15 cellular contexts compared by ENCODE assay signal in the genomic region with DNA sequence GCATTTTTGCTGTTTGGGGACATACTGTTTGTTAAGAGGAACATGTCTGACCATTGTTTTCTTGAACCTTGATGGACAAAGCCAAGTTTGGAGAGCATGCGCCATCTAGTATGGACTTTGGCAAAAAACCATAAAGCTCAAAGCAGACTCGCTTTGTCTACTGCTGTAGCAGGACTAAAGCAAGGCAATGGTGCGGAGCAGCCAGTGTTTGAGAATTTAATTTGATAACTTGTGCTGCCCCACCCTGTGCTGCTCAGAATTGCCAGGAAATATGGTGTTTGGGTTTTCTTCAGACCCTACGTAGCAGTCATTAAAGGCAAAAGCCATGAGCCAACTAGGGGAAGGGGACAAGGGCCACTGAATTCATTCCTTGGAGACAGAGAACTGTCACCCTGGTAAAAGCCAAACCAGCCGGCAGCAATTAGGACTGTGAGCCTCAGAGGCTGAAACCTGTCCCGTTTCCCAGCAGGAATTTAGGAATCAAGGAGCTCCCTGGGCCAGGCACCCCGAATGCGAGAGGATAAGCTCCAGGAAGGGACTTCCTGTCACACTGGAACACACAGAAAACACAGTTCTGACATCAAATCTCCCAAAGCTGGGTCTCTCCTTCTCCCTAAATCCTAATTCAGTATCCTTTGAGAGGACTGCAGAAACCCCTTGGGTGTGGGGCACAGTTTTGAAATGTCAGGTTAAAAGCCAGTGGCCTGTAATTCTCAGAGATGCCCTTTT. TPM values are rescaled to one million over a fixed set of nuclear protein-coding genes. Genes with fewer than 3 reads are reported as not detected.
A peak's percentile ranks its signal among the peaks of the same experiment; 100 is the strongest.
DNase-seq lines count a peak whose midpoint lies in the region; ATAC-seq and TF ChIP-seq lines count a peak whose summit lies in the region.
"Had no signal": no experiment of that assay in that cellular context is flagged by ENCODE, and none has a peak within 500 bp of the region (broad histone marks: within the 10 kb centered on the region; RNA-seq: fewer than 3 reads in every experiment).

No MANE protein-coding gene starts in this region.

- H3K27me3 ChIP-seq in AG04450 (ENCODE audit: control insufficient read depth, insufficient read depth, low read length) (no peaks in the 10 kb centered on the region), left lung (no peaks in the 10 kb centered on the region), spleen (replicated peaks in 1 of 7) (no peaks in the 10 kb centered on the region)

- H3K36me3 ChIP-seq in left lung, result peaks cover 0 to 52% of the 10 kb centered on the region in 2 donors
- H3K36me3 ChIP-seq in spleen, result peaks cover 0 to 50% (median 32%) of the 10 kb centered on the region in 6 donors

- no peak for TF ChIP-seq POLR2A in spleen (IDR thresholded peaks at IDR 0.05)

- H3K9me3 ChIP-seq in AG04450 (ENCODE audit: control insufficient read depth, insufficient read depth, low read length) (no peaks in the 10 kb centered on the region), left lung (no peaks in the 10 kb centered on the region), spleen (no peaks in the 10 kb centered on the region)

- WGBS in spleen, 5 donors, result 77 to 96% (median 86%) methylated on average over 8 of the region's 8 CpGs

- POLR2A ChIA-PET in AG04450 (lab: Yijun Ruan, JAX), result interaction anchor here (1.2 kb wide), 1 partner anchor 8 kb away, joined by 3 read pairs; no protein-coding TSS in a partner anchor

- TF ChIP-seq CTCF in AG04450 (IDR thresholded peaks at IDR 0.05; ENCODE audit: low read depth, low read length) (no peak), left lung (IDR thresholded peaks at IDR 0.05) (no peak), spleen (IDR thresholded peaks at IDR 0.05 in 8 of 11, conservative IDR thresholded peaks at IDR 0.05 in 3 of 11) (no peak)

- CTCF ChIA-PET in AG04450 (lab: Charles Lee), result interaction anchor here (0.9 to 4.0 kb wide), 4 partner anchors 14 to 89 kb away, joined by 3 to 22 read pairs (median 7); no protein-coding TSS in a partner anchor

- ATAC-seq in left lung, result no peak
- ATAC-seq: HCT116; stimulated activated effector memory CD8-positive, alpha-beta T cell treated with anti-CD3 and anti-CD28 coated beads, Interleukin-12 subunit alpha, Interleukin-12 subunit beta, amount 100 ng/mL, for 72 hours had no signal

- intact Hi-C loops in left lung (cut with DNase I) (no loop called here), spleen (cut with DNase I; ENCODE audit: low total_unique reads) (no loop called here)

- H3K4me1 ChIP-seq in left lung (peaks cover 15 to 56% of the 10 kb centered on the region in 2 donors), spleen (peaks cover 0 to 39% (median 21%) of the 10 kb centered on the region in 6 donors)

- peak overlapping the region; percentile 21 for H3K27ac ChIP-seq in AG04450 (ENCODE audit: low read depth, low read length)
- H3K27ac ChIP-seq in left lung, result peak overlapping the region; percentile 53 to 73
- H3K27ac ChIP-seq in spleen, result peak overlapping the region in 6 of 8 donors; percentile 17 to 53 (median 44)

- no peak overlapping the region for H3K4me3 ChIP-seq in AG04450 (ENCODE audit: low read depth, low read length)
- H3K4me3 ChIP-seq in left lung, result no peak overlapping the region
- no peak overlapping the region for H3K4me3 ChIP-seq in spleen

- no peak for DNase-seq in AG04450 (ENCODE audit: low read depth, low spot score)
- peak; percentile 31 for DNase-seq in cerebellar cortex (ENCODE audit: low spot score)
- DNase-seq in left lung, result no peak
- peak; percentile 51 for DNase-seq in spleen
- DNase-seq in DMS114 treated with DMSO at 0.1 percent for 48 hours (lab: John Stamatoyannopoulos, UW; ENCODE audit: unreplicated experiment), result no peak
- no peak for DNase-seq in kidney glomerular epithelial cell (lab: John Stamatoyannopoulos, UW)
- no peak for DNase-seq in NCI-H446 (lab: John Stamatoyannopoulos, UW)
- DNase-seq in OCI-M2 (lab: John Stamatoyannopoulos, UW; ENCODE audit: unreplicated experiment), result no peak
- DNase-seq: activated T-cell treated with anti-CD3 and anti-CD28 coated beads, Interleukin-2, amount 50 U/mL, for 48 hours; amniotic stem cell; NCI-H187 treated with DMSO at 0.1 percent for 48 hours; retina; stimulated activated CD4-positive, alpha-beta T cell treated with anti-CD3 and anti-CD28 coated beads, Interleukin-4, amount 100 ng/mL, for 4 hours had no signal

RNA-seq across cellular contexts. Expression of gene AVIL, which starts 1.1 kb away (rescaled TPM):
- polyA plus RNA-seq in AG04450 (2011; rRNA removed) (3.5 and 4.7 TPM in 2 replicates), spleen (1 to 10 TPM; 2.0 to 3.2 (median 2.8) TPM)
- 2.7 and 4.4 TPM in 2 replicates for polyA minus RNA-seq in AG04450 (2011; rRNA and poly(A)+ RNA removed)
- total RNA-seq in left lung (10 to 100 TPM; 10.5 to 12.8 TPM), spleen (10 to 100 TPM in 1 of 7 donors, 1 to 10 TPM in 6; 4.8 to 18.6 (median 7.3) TPM)

RNA-seq across cellular contexts. Expression of gene CTDSP2, which starts 29.1 kb away (rescaled TPM):
- 292 and 305 TPM in 2 replicates for polyA plus RNA-seq in AG04450 (2011; rRNA removed)
- 367 and 414 TPM in 2 replicates for polyA minus RNA-seq in AG04450 (2011; rRNA and poly(A)+ RNA removed)
- total RNA-seq in left lung, result 100 to 1,000 TPM; 179 to 210 TPM
- 100 to 1,000 TPM; 140 to 203 (median 181) TPM for total RNA-seq in spleen
- polyA plus RNA-seq in spleen, result 10 to 100 TPM; 22.2 to 43.5 (median 23.8) TPM

RNA-seq across cellular contexts. Expression of gene TSFM, which starts 34.8 kb away (rescaled TPM):
- polyA plus RNA-seq in AG04450 (2011; rRNA removed), result 22.3 and 22.8 TPM in 2 replicates
- polyA minus RNA-seq in AG04450 (2011; rRNA and poly(A)+ RNA removed), result 6.1 and 7.0 TPM in 2 replicates
- 10 to 100 TPM; 25.6 to 26.2 TPM for total RNA-seq in left lung
- total RNA-seq in spleen, result 10 to 100 TPM; 13.2 to 29.8 (median 16.3) TPM
- 10 to 100 TPM; 20.7 to 38.2 (median 32.5) TPM for polyA plus RNA-seq in spleen

RNA-seq across cellular contexts. Expression of gene EEF1AKMT3, which starts 45.0 kb away (rescaled TPM):
- polyA plus RNA-seq in AG04450 (2011; rRNA removed) (6.8 and 7.6 TPM in 2 replicates), spleen (1 to 10 TPM; 1.2 to 1.6 (median 1.4) TPM)
- polyA minus RNA-seq in AG04450 (2011; rRNA and poly(A)+ RNA removed), result 6.7 and 8.3 TPM in 2 replicates
- total RNA-seq in left lung (1 to 10 TPM; 6.2 to 6.3 TPM), spleen (1 to 10 TPM; 3.0 to 9.5 (median 6.0) TPM)

RNA-seq across cellular contexts. Expression of gene METTL1, which starts 45.5 kb away (rescaled TPM):
- polyA plus RNA-seq in AG04450 (2011; rRNA removed) (20.1 and 23.5 TPM in 2 replicates), spleen (10 to 100 TPM; 15.8 to 20.7 (median 16.3) TPM)
- 22.8 and 26.3 TPM in 2 replicates for polyA minus RNA-seq in AG04450 (2011; rRNA and poly(A)+ RNA removed)
- total RNA-seq in left lung (10 to 100 TPM; 17.3 to 39.2 TPM), spleen (10 to 100 TPM in 3 of 7 donors, 1 to 10 TPM in 4; 4.9 to 22.0 (median 9.9) TPM)

Comparison
In these comparisons a context has a peak if more than half of its experiments do, and no peak if none do; other contexts are left out.
1. DNase-seq: peak in cerebellar cortex (single experiment) and spleen (single experiment); none in AG04450 (single experiment), left lung (0 of 2), DMS114 treated with DMSO at 0.1 percent for 48 hours (single experiment), kidney glomerular epithelial cell (single experiment), NCI-H446 (0 of 2) and OCI-M2 (single experiment).
2. Peak in every context shown above with its lines, with median percentiles within 50 percentile points of each other: H3K27ac ChIP-seq.